ENCODE assay signal across 16 cellular contexts in the genomic region with DNA sequence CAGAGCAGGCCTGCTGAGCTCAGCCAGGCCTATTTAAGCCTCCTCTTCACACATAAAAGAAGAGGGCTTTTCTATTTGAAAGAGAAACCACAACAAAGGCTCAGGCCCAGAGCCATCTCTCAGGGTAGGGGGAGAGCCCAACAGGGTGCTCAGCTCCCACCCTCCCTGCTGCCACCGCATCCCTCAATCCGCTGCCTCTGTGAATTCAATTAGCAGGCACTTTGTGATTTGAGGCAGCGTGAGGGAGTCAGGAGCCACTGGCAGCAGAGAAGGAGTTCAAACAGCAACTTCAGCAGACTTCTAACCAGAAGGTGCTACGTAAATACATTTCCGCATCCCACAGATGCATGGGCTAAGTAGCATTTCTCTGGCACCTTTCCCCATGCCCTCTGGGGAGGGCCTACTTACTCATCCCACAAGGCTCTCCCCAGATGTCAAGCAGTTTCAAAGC. TPM values are rescaled to one million over a fixed set of nuclear protein-coding genes. Genes with fewer than 3 reads are reported as not detected.
DNase-seq lines count a peak whose midpoint lies in the region; ATAC-seq and TF ChIP-seq lines count a peak whose summit lies in the region.
"Had no signal": no experiment of that assay in that cellular context is flagged by ENCODE, and none has a peak within 500 bp of the region (broad histone marks: within the 10 kb centered on the region; RNA-seq: fewer than 3 reads in every experiment).

No MANE protein-coding gene starts in this region.

- BruUV-seq in mammary epithelial cell (replicated peaks; lab: Mats Ljungman, UMichigan): no TSS peak

- H3K27me3 ChIP-seq in Loucy (ENCODE audit: insufficient read depth, low read length, poor library complexity, severe bottlenecking) (no peaks in the 10 kb centered on the region), mammary epithelial cell (ENCODE audit: insufficient read depth, low read length) (no peaks in the 10 kb centered on the region)
- H3K27me3 ChIP-seq: pancreas had no signal

- intact Hi-C loops in mammary epithelial cell (cut with micrococcal nuclease): no loop called here

- no peaks in the 10 kb centered on the region for H3F3A ChIP-seq in Loucy (ENCODE audit: low read depth)

- H3K9me2 ChIP-seq in Loucy (replicated peaks; ENCODE audit: low read depth, low read length): no peaks in the 10 kb centered on the region

- CTCF ChIA-PET in mammary epithelial cell (lab: Charles Lee; ENCODE audit: low non-redundant PET): no interaction called here

- H3K9ac ChIP-seq in Loucy (ENCODE audit: low read depth, low read length, poor library complexity, severe bottlenecking) (no peak overlapping the region), mammary epithelial cell (ENCODE audit: insufficient read depth, low read length) (no peak overlapping the region)

- ATAC-seq in omental fat pad (ENCODE audit: low FRiP score): peak; percentile 84
- ATAC-seq in activated CD4-positive, CD25-positive, alpha-beta regulatory T cell treated with anti-CD3 and anti-CD28 coated beads, Interleukin-2, amount 50 U/mL, for 24 hours: no peak
- ATAC-seq: activated CD8-positive, alpha-beta T cell treated with anti-CD3 and anti-CD28 coated beads, Interleukin-2, amount 10 ng/mL, durations not matched to agents 7 days and 5 days; pancreas had no signal

- dilution Hi-C loops in mammary epithelial cell (cut with HindIII; ENCODE audit: low sequenced_read_pairs): no loop called here

- no peaks in the 10 kb centered on the region for H3K79me2 ChIP-seq in Loucy (ENCODE audit: insufficient read depth, low read length)
- no peaks in the 10 kb centered on the region for H3K79me2 ChIP-seq in mammary epithelial cell (ENCODE audit: insufficient read depth, low read length)

- WGBS in mammary epithelial cell (ENCODE audit: low coverage, missing lambda C conversion rate): 79% methylated on average over 5 of the region's 5 CpGs

- H2AFZ ChIP-seq in Loucy (ENCODE audit: low read length): no peak overlapping the region
- H2AFZ ChIP-seq in mammary epithelial cell (ENCODE audit: low read depth, low read length): no peak overlapping the region

- no peak overlapping the region for H3K4me3 ChIP-seq in Loucy (ENCODE audit: low read length, poor library complexity, severe bottlenecking)
- no peak overlapping the region for H3K4me3 ChIP-seq in mammary epithelial cell (replicated peaks in 1 of 3; ENCODE audit: insufficient read depth in 1 of 3, low read depth in 2 of 3, low read length in 3 of 3)
- H3K4me3 ChIP-seq: pancreas had no signal

- in situ Hi-C loops in mammary epithelial cell (cut with MboI; ENCODE audit: low sequenced_read_pairs in 2 of 2): no loop called here

- H3K4me1 ChIP-seq in Loucy (ENCODE audit: insufficient read depth, low read length, poor library complexity, severe bottlenecking) (peaks cover 19% of the 10 kb centered on the region), mammary epithelial cell (ENCODE audit: insufficient read depth, low read length) (peaks cover 10% of the 10 kb centered on the region)

- peak overlapping the region; percentile 29 for H3K4me2 ChIP-seq in Loucy (ENCODE audit: low read depth, low read length, poor library complexity, severe bottlenecking)
- no peak overlapping the region for H3K4me2 ChIP-seq in mammary epithelial cell (ENCODE audit: insufficient read depth, low read depth, low read length)

- DNase-seq in NCI-H1092 (lab: John Stamatoyannopoulos, UW) (peak; percentile 9), NCI-H1092 treated with DMSO at 0.1 percent for 48 hours (lab: John Stamatoyannopoulos, UW) (no peak), mammary epithelial cell (peak; percentile 12), omental fat pad (ENCODE audit: low spot score) (no peak), NCI-H2029 treated with DMSO at 0.1 percent for 48 hours (lab: John Stamatoyannopoulos, UW) (no peak), epidermal melanocyte (ENCODE audit: insufficient read length, low spot score) (no peak)
- DNase-seq: activated CD8-positive, alpha-beta T cell treated with anti-CD3 and anti-CD28 coated beads, Interleukin-2, amount 10 ng/mL, durations not matched to agents 7 days and 5 days; activated effector memory CD4-positive, alpha-beta T cell treated with anti-CD3 and anti-CD28 coated beads, Interleukin-2, amount 50 U/mL, for 16 hours; pancreas had no signal

- H4K20me1 ChIP-seq in Loucy (ENCODE audit: insufficient read depth, low read length, poor library complexity, severe bottlenecking): no peaks in the 10 kb centered on the region
- no peaks in the 10 kb centered on the region for H4K20me1 ChIP-seq in mammary epithelial cell (ENCODE audit: insufficient read depth, low read length)

- H3K36me3 ChIP-seq in Loucy (ENCODE audit: insufficient read depth, low read length): peaks cover 9% of the 10 kb centered on the region; the same call in 1 of the 2 replicates
- H3K36me3 ChIP-seq in mammary epithelial cell (ENCODE audit: insufficient read depth, low read length): no peaks in the 10 kb centered on the region
- H3K36me3 ChIP-seq: pancreas had no signal

- H3K9me3 ChIP-seq in Loucy (ENCODE audit: insufficient read depth, low read depth, low read length) (no peaks in the 10 kb centered on the region), mammary epithelial cell (replicated peaks; ENCODE audit: insufficient read depth, low read length) (no peaks in the 10 kb centered on the region)
- H3K9me3 ChIP-seq: pancreas had no signal

- H3K27ac ChIP-seq in mammary epithelial cell (ENCODE audit: insufficient read depth, low read depth, low read length): no peak overlapping the region
- H3K27ac ChIP-seq: 22Rv1, epithelial cell of prostate, pancreas had no signal

- no peak for TF ChIP-seq CTCF in Loucy (conservative IDR thresholded peaks at IDR 0.05; ENCODE audit: low read length)
- no peak for TF ChIP-seq CTCF in mammary epithelial cell (conservative IDR thresholded peaks at IDR 0.05 in 1 of 2, IDR thresholded peaks at IDR 0.05 in 1 of 2; ENCODE audit: extremely low read depth in 1 of 2, insufficient read depth in 1 of 2, low read depth in 1 of 2, low read length in 2 of 2)
- TF ChIP-seq CTCF in omental fat pad (IDR thresholded peaks at IDR 0.05): no peak

RNA-seq across cellular contexts. Expression of gene LRRC20, which starts 45.2 kb away (rescaled TPM):
- total RNA-seq in mammary epithelial cell: 1 to 10 TPM; 3.0 to 9.4 TPM
- 14.2 TPM for polyA plus RNA-seq in mammary epithelial cell
- 2.9 TPM for polyA minus RNA-seq in mammary epithelial cell
- total RNA-seq in omental fat pad: 1 to 10 TPM; 2.0 to 5.8 (median 2.5) TPM

RNA-seq across cellular contexts. Expression of gene NPFFR1, which starts 53.4 kb away (rescaled TPM):
- total RNA-seq in mammary epithelial cell (under 1 TPM in 1 of 2 donors, not detected in 1; under 0.01 TPM), omental fat pad (1 to 10 TPM in 1 of 4 donors, under 1 TPM in 2, not detected in 1; 0.19 to 3.4 (median 0.60) TPM)
- polyA plus RNA-seq in mammary epithelial cell: 0.01 TPM
- not detected for polyA minus RNA-seq in mammary epithelial cell
- total RNA-seq: activated CD8-positive, alpha-beta T cell treated with anti-CD3 and anti-CD28 coated beads, Interleukin-2, amount 10 ng/mL, durations not matched to agents 7 days and 5 days; cardiac septum; LHCN-M2; lung microvascular endothelial cell had no signal

Comparison
In these comparisons a context has a peak if more than half of its experiments do, and no peak if none do; other contexts are left out.
1. DNase-seq: peak in NCI-H1092 (single experiment) and mammary epithelial cell (single experiment); none in NCI-H1092 treated with DMSO at 0.1 percent for 48 hours (single experiment), omental fat pad (single experiment), NCI-H2029 treated with DMSO at 0.1 percent for 48 hours (single experiment) and epidermal melanocyte (single experiment).